Comparison of ENCODE assay signal across 23 cellular contexts in the genomic region with DNA sequence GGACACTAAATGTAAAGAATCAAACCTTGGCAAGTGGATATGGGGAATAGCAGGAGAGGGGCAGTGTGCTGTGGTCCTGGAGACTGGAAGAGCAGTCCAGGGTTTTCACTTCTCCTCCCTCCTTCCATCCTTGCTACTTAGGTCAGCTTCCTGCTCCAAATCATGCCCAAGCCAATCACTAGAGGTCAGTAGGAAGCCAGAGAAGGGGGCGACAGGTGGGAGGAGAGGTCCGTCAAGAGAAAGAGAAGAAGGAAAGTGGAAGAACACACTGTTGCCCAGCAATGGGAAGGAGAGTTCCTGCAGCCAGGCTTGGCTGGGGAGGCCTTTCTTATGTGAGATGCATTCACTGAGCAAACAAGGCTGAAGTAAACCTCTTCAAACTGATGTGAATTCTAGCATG.
DNase-seq lines count a peak whose midpoint lies in the region; TF ChIP-seq lines count a peak whose summit lies in the region.
"Had no signal": no experiment of that assay in that cellular context is flagged by ENCODE, and none has a peak within 500 bp of the region (broad histone marks: within the 10 kb centered on the region; RNA-seq: fewer than 3 reads in every experiment).

No MANE protein-coding gene starts in this region.

- DNase-seq in GM12865 (ENCODE audit: low read depth) (peak; percentile 48), endodermal cell (peak; percentile 82), neural progenitor cell (ENCODE audit: low spot score) (peak; percentile 34), SHP77 (lab: John Stamatoyannopoulos, UW) (no peak), NCI-H128 (lab: John Stamatoyannopoulos, UW; ENCODE audit: unreplicated experiment) (no peak), NCI-H446 (lab: John Stamatoyannopoulos, UW) (no peak)
- DNase-seq: activated CD4-positive, alpha-beta T cell treated with anti-CD3 and anti-CD28 coated beads, Interleukin-2, amount 50 U/mL, for 48 hours; activated CD8-positive, alpha-beta memory T cell treated with anti-CD3 and anti-CD28 coated beads, Interleukin-2, amount 50 U/mL, for 4 hours; aorta; dermis blood vessel endothelial cell; GF-D8; MM.1S; NCI-H1436; NCI-H510A treated with DMSO at 0.1 percent for 48 hours; sigmoid colon; stimulated activated naive CD8-positive, alpha-beta T cell treated with anti-CD3 and anti-CD28 coated beads, Interleukin-15, Interleukin-2, amounts not matched to agents 100 U/mL and 50 U/mL, for 24 hours had no signal

- no peaks in the 10 kb centered on the region for H3K79me2 ChIP-seq in neural progenitor cell (ENCODE audit: low read depth)

- H3K36me3 Mint-ChIP-seq in endodermal cell (ENCODE audit: low read depth) (peaks cover 12% of the 10 kb centered on the region), neural progenitor cell (peaks cover 7% of the 10 kb centered on the region)
- H3K36me3 Mint-ChIP-seq: CD14-positive monocyte had no signal

- TF ChIP-seq CTCF in GM12865 (IDR thresholded peaks at IDR 0.05; ENCODE audit: insufficient read depth, low read depth, low read length, missing control alignments) (peak; percentile 17), endodermal cell (conservative IDR thresholded peaks at IDR 0.05) (peak; percentile 71), neural progenitor cell (IDR thresholded peaks at IDR 0.05) (peak; percentile 31)

- no peak overlapping the region for H3K4me3 Mint-ChIP-seq in endodermal cell
- no peak overlapping the region for H3K4me3 Mint-ChIP-seq in neural progenitor cell
- H3K4me3 Mint-ChIP-seq: activated naive CD8-positive, alpha-beta T cell; activated T-helper 17 cell treated with anti-CD3 and anti-CD28 coated beads, Interleukin-2, amount 50 U/mL, for 72 hours; CD14-positive monocyte had no signal

- H3K27me3 ChIP-seq in endodermal cell (ENCODE audit: control insufficient read depth, insufficient read depth, low read length, poor library complexity, severe bottlenecking) (no peaks in the 10 kb centered on the region), neural progenitor cell (no peaks in the 10 kb centered on the region)
- H3K27me3 ChIP-seq: neutrophil, sigmoid colon, vagina had no signal

- no peaks in the 10 kb centered on the region for H3F3A ChIP-seq in neural progenitor cell (ENCODE audit: low read depth)

- no peak overlapping the region for H3K9ac ChIP-seq in endodermal cell (ENCODE audit: extremely low read depth, low read length, poor library complexity, severe bottlenecking)
- H3K9ac ChIP-seq in neural progenitor cell, result no peak overlapping the region

- peak; percentile 32; the same call in 1 of the 2 replicates for TF ChIP-seq RAD21 in Ishikawa (IDR thresholded peaks at IDR 0.05; ENCODE audit: low read depth)

- H3K27ac ChIP-seq in endodermal cell (ENCODE audit: low read depth, low read length) (no peak overlapping the region), neural progenitor cell (no peak overlapping the region)
- H3K27ac ChIP-seq: neutrophil, prostate gland, sigmoid colon, vagina had no signal

- H3K9me3 Mint-ChIP-seq in endodermal cell, result peaks cover 23% of the 10 kb centered on the region
- peaks cover 20% of the 10 kb centered on the region for H3K9me3 Mint-ChIP-seq in neural progenitor cell

- H3K36me3 ChIP-seq in endodermal cell (ENCODE audit: control insufficient read depth, insufficient read depth, low read length) (no peaks in the 10 kb centered on the region), neural progenitor cell (no peaks in the 10 kb centered on the region)
- H3K36me3 ChIP-seq: neutrophil, prostate gland, sigmoid colon, vagina had no signal

- H3K4me1 ChIP-seq in endodermal cell (ENCODE audit: control insufficient read depth, insufficient read depth, low read length), result peaks cover 5% of the 10 kb centered on the region
- H3K4me1 ChIP-seq in neural progenitor cell, result no peaks in the 10 kb centered on the region
- H3K4me1 ChIP-seq: prostate gland, sigmoid colon, vagina had no signal

- no peaks in the 10 kb centered on the region for H3K27me3 Mint-ChIP-seq in endodermal cell (ENCODE audit: insufficient read depth)
- H3K27me3 Mint-ChIP-seq in neural progenitor cell (ENCODE audit: insufficient read depth, low read depth), result peaks cover 6% of the 10 kb centered on the region
- H3K27me3 Mint-ChIP-seq: activated naive CD8-positive, alpha-beta T cell; activated T-helper 17 cell treated with anti-CD3 and anti-CD28 coated beads, Interleukin-2, amount 50 U/mL, for 72 hours had no signal

- 38 to 80% methylated on average over 1 to 2 of the region's 2 CpGs for WGBS in endodermal cell (ENCODE audit: insufficient coverage in 1 of 2, insufficient read length in 1 of 2), 2 experiments

- peaks cover 13% of the 10 kb centered on the region for H3K4me1 Mint-ChIP-seq in endodermal cell
- H3K4me1 Mint-ChIP-seq in neural progenitor cell, result peaks cover 13% of the 10 kb centered on the region
- H3K4me1 Mint-ChIP-seq: activated T-helper 17 cell treated with anti-CD3 and anti-CD28 coated beads, Interleukin-2, amount 50 U/mL, for 72 hours; CD14-positive monocyte had no signal

- no peak overlapping the region for H3K4me2 ChIP-seq in neural progenitor cell

- no peak for TF ChIP-seq EP300 in Ishikawa (IDR thresholded peaks at IDR 0.05; ENCODE audit: borderline replicate concordance)

- peaks cover 23% of the 10 kb centered on the region for H3K9me3 ChIP-seq in endodermal cell (ENCODE audit: control insufficient read depth, low read length)
- peaks cover 10% of the 10 kb centered on the region for H3K9me3 ChIP-seq in neural progenitor cell (ENCODE audit: low read depth)
- H3K9me3 ChIP-seq: neutrophil, prostate gland had no signal

- H2AFZ ChIP-seq in neural progenitor cell (replicated peaks), result peak overlapping the region; percentile 72

- H3K27ac Mint-ChIP-seq in endodermal cell (no peak overlapping the region), neural progenitor cell (no peak overlapping the region)
- H3K27ac Mint-ChIP-seq: activated naive CD8-positive, alpha-beta T cell; activated T-helper 17 cell treated with anti-CD3 and anti-CD28 coated beads, Interleukin-2, amount 50 U/mL, for 72 hours; CD14-positive monocyte had no signal

- H3K4me3 ChIP-seq in GM12865 (ENCODE audit: low read depth, low read length), result no peak overlapping the region
- H3K4me3 ChIP-seq in endodermal cell (ENCODE audit: low read length), result no peak overlapping the region
- no peak overlapping the region for H3K4me3 ChIP-seq in neural progenitor cell
- H3K4me3 ChIP-seq: prostate gland, sigmoid colon, vagina had no signal

- H4K20me1 ChIP-seq in neural progenitor cell (ENCODE audit: low read depth), result no peaks in the 10 kb centered on the region

TF ChIP-seq in Ishikawa, 13 proteins besides CTCF, POLR2A, EP300 and RAD21:
- no peak for TF ChIP-seq CREB1 (IDR thresholded peaks at IDR 0.05; ENCODE audit: low read depth)
- no peak for TF ChIP-seq CEBPB (IDR thresholded peaks at IDR 0.05)

Comparison
In these comparisons a context has a peak if more than half of its experiments do, and no peak if none do; other contexts are left out.
1. DNase-seq: peak in GM12865 (single experiment), endodermal cell (single experiment) and neural progenitor cell (single experiment); none in SHP77 (0 of 2), NCI-H128 (single experiment) and NCI-H446 (0 of 2).
2. CTCF ChIP-seq: peak in every context shown above with its lines; median percentile 71 in endodermal cell; 31 in neural progenitor cell; 17 in GM12865.